Comparison of ENCODE assay signal across 8 cellular contexts in the genomic region with DNA sequence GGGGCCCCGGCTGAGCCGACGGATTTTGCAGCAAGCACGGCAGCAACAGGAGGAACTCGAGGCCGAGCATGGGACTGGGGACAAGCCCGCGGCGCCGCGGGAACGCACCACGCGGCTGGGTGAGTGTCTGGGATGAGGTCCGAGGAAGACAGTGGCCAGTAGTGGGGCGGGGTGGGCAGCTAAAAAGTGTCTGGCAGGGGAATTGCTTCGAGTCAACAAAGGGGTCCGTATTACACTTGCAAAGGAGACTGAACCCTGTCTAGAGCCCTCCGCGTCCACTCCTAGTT. TPM values are rescaled to one million over a fixed set of nuclear protein-coding genes. Genes with fewer than 3 reads are reported as not detected.
DNase-seq lines count a peak whose midpoint lies in the region; ATAC-seq and TF ChIP-seq lines count a peak whose summit lies in the region.

No MANE protein-coding gene starts in this region.

- no peaks in the 10 kb centered on the region for H3K9me3 ChIP-seq in iPS DF 6.9 (ENCODE audit: control insufficient read depth, insufficient read depth, low read length)

- no CpG with 5 or more reads among the region's 20 CpGs for WGBS in iPS DF 6.9 (ENCODE audit: insufficient coverage, insufficient read length)

- DNase-seq in Calu3 (no peak), iPS DF 6.9 (ENCODE audit: low read depth, low spot score) (no peak), cerebellar nuclear complex (lab: John Stamatoyannopoulos, UW) (no peak)
- DNase-seq in activated T-helper 1 cell treated with anti-CD3 and anti-CD28 coated beads, Interleukin-12 subunit alpha, Interleukin-12 subunit beta, Interleukin-2, Interleukin-4 antibody, amounts not matched to agents 30 ng/mL and 10 ng/mL and 1 ng/mL, durations not matched to agents 14 hours and 24 hours and 36 hours (ENCODE audit: low spot score) = no peak

- ATAC-seq in HG03025 (IDR thresholded peaks at IDR 0.05; ENCODE audit: low FRiP score, unreplicated experiment) (peak; percentile 17), HG03045 (IDR thresholded peaks at IDR 0.05; ENCODE audit: unreplicated experiment) (no peak), GM18519 (IDR thresholded peaks at IDR 0.05; ENCODE audit: low FRiP score, unreplicated experiment) (no peak)
- ATAC-seq in stimulated activated memory B cell treated with anti-CD40 and anti-IgM and Interleukin-4, amounts not matched to agents 10 μg/mL and 1 μg/mL and 100 μg/mL, for 72 hours = no peak

- peak overlapping the region; percentile 87 for H3K4me3 ChIP-seq in iPS DF 6.9 (ENCODE audit: low read length)

- no peaks in the 10 kb centered on the region for H3K27me3 ChIP-seq in iPS DF 6.9 (ENCODE audit: control insufficient read depth, insufficient read depth, low read length)

- no TSS peak for BruUV-seq in Calu3 (replicated peaks; lab: Mats Ljungman, UMichigan)

- H3K4me1 Mint-ChIP-seq in Calu3 (ENCODE audit: low read depth, unreplicated experiment) = peaks cover 41% of the 10 kb centered on the region
- peaks cover 54% of the 10 kb centered on the region for H3K4me1 Mint-ChIP-seq in activated T-helper 1 cell treated with anti-CD3 and anti-CD28 coated beads, Interleukin-12 subunit alpha, Interleukin-12 subunit beta, Interleukin-2, Interleukin-4 antibody, amounts not matched to agents 30 ng/mL and 10 ng/mL and 1 ng/mL, durations not matched to agents 14 hours and 24 hours and 36 hours (ENCODE audit: low read depth)
- H3K4me1 Mint-ChIP-seq in stimulated activated memory B cell treated with anti-CD40 and anti-IgM and Interleukin-4, amounts not matched to agents 10 μg/mL and 1 μg/mL and 100 μg/mL, for 72 hours = peaks cover 58% of the 10 kb centered on the region

- H3K27ac Mint-ChIP-seq in Calu3 (ENCODE audit: unreplicated experiment) = peak overlapping the region; percentile 99
- H3K27ac Mint-ChIP-seq in activated T-helper 1 cell treated with anti-CD3 and anti-CD28 coated beads, Interleukin-12 subunit alpha, Interleukin-12 subunit beta, Interleukin-2, Interleukin-4 antibody, amounts not matched to agents 30 ng/mL and 10 ng/mL and 1 ng/mL, durations not matched to agents 14 hours and 24 hours and 36 hours = peak overlapping the region; percentile 98
- peak overlapping the region; percentile 97 for H3K27ac Mint-ChIP-seq in stimulated activated memory B cell treated with anti-CD40 and anti-IgM and Interleukin-4, amounts not matched to agents 10 μg/mL and 1 μg/mL and 100 μg/mL, for 72 hours

- intact Hi-C loops in Calu3 (cut with micrococcal nuclease; ENCODE audit: unreplicated experiment) = loop anchor here (5.0 kb wide), 1 partner anchor 126 kb away; no protein-coding TSS in a partner anchor
- intact Hi-C loops in activated T-helper 1 cell treated with anti-CD3 and anti-CD28 coated beads, Interleukin-12 subunit alpha, Interleukin-12 subunit beta, Interleukin-2, Interleukin-4 antibody, amounts not matched to agents 30 ng/mL and 10 ng/mL and 1 ng/mL, durations not matched to agents 14 hours and 24 hours and 36 hours (cut with micrococcal nuclease) = loop anchor here (1.0 to 10.0 kb wide), 11 partner anchors 15 to 643 kb away; partner anchors contain the start of genes CCND3, MRPS10, PRICKLE4 and TFEB

- no peak overlapping the region for H3K27ac ChIP-seq in iPS DF 6.9 (ENCODE audit: low read length)

- peak overlapping the region; percentile 99 for H3K4me3 Mint-ChIP-seq in Calu3 (ENCODE audit: low read depth, unreplicated experiment)
- H3K4me3 Mint-ChIP-seq in activated T-helper 1 cell treated with anti-CD3 and anti-CD28 coated beads, Interleukin-12 subunit alpha, Interleukin-12 subunit beta, Interleukin-2, Interleukin-4 antibody, amounts not matched to agents 30 ng/mL and 10 ng/mL and 1 ng/mL, durations not matched to agents 14 hours and 24 hours and 36 hours = peak overlapping the region; percentile 98
- peak overlapping the region; percentile 99 for H3K4me3 Mint-ChIP-seq in stimulated activated memory B cell treated with anti-CD40 and anti-IgM and Interleukin-4, amounts not matched to agents 10 μg/mL and 1 μg/mL and 100 μg/mL, for 72 hours

- no peaks in the 10 kb centered on the region for H3K4me1 ChIP-seq in iPS DF 6.9 (ENCODE audit: control insufficient read depth, insufficient read depth, low read length)

- no peaks in the 10 kb centered on the region for H3K9me3 Mint-ChIP-seq in Calu3 (ENCODE audit: low read depth, unreplicated experiment)
- no peaks in the 10 kb centered on the region for H3K9me3 Mint-ChIP-seq in activated T-helper 1 cell treated with anti-CD3 and anti-CD28 coated beads, Interleukin-12 subunit alpha, Interleukin-12 subunit beta, Interleukin-2, Interleukin-4 antibody, amounts not matched to agents 30 ng/mL and 10 ng/mL and 1 ng/mL, durations not matched to agents 14 hours and 24 hours and 36 hours
- no peaks in the 10 kb centered on the region for H3K9me3 Mint-ChIP-seq in stimulated activated memory B cell treated with anti-CD40 and anti-IgM and Interleukin-4, amounts not matched to agents 10 μg/mL and 1 μg/mL and 100 μg/mL, for 72 hours

- CTCF ChIA-PET in Calu3 (lab: Charles Lee) = interaction anchor here (0.6 to 2.5 kb wide), 10 partner anchors 9 to 135 kb away, joined by 3 to 29 read pairs (median 6); partner anchors contain the start of genes TOMM6 and USP49

- TF ChIP-seq CTCF in Calu3 (IDR thresholded peaks at IDR 0.05; ENCODE audit: unreplicated experiment) = no peak

- H3K36me3 Mint-ChIP-seq in Calu3 (ENCODE audit: insufficient read depth, unreplicated experiment) = peaks cover 60% of the 10 kb centered on the region
- H3K36me3 Mint-ChIP-seq in activated T-helper 1 cell treated with anti-CD3 and anti-CD28 coated beads, Interleukin-12 subunit alpha, Interleukin-12 subunit beta, Interleukin-2, Interleukin-4 antibody, amounts not matched to agents 30 ng/mL and 10 ng/mL and 1 ng/mL, durations not matched to agents 14 hours and 24 hours and 36 hours (ENCODE audit: low read depth) = peaks cover 29% of the 10 kb centered on the region
- H3K36me3 Mint-ChIP-seq in stimulated activated memory B cell treated with anti-CD40 and anti-IgM and Interleukin-4, amounts not matched to agents 10 μg/mL and 1 μg/mL and 100 μg/mL, for 72 hours = peaks cover 21% of the 10 kb centered on the region

- H3K36me3 ChIP-seq in iPS DF 6.9 (ENCODE audit: control insufficient read depth, insufficient read depth, low read length) = no peaks in the 10 kb centered on the region

- H3K27me3 Mint-ChIP-seq in Calu3 (ENCODE audit: unreplicated experiment) = no peaks in the 10 kb centered on the region
- H3K27me3 Mint-ChIP-seq in activated T-helper 1 cell treated with anti-CD3 and anti-CD28 coated beads, Interleukin-12 subunit alpha, Interleukin-12 subunit beta, Interleukin-2, Interleukin-4 antibody, amounts not matched to agents 30 ng/mL and 10 ng/mL and 1 ng/mL, durations not matched to agents 14 hours and 24 hours and 36 hours (ENCODE audit: insufficient read depth) = no peaks in the 10 kb centered on the region
- H3K27me3 Mint-ChIP-seq in stimulated activated memory B cell treated with anti-CD40 and anti-IgM and Interleukin-4, amounts not matched to agents 10 μg/mL and 1 μg/mL and 100 μg/mL, for 72 hours = no peaks in the 10 kb centered on the region

RNA-seq across cellular contexts. Expression of gene BYSL, which starts 0.4 kb away (rescaled TPM):
- total RNA-seq in Calu3 (2022) = 51.7 and 55.6 TPM in 2 replicates
- 82.9 and 88.5 TPM in 2 replicates for total RNA-seq in activated T-helper 1 cell treated with anti-CD3 and anti-CD28 coated beads, Interleukin-12 subunit alpha, Interleukin-12 subunit beta, Interleukin-2, Interleukin-4 antibody, amounts not matched to agents 30 ng/mL and 10 ng/mL and 1 ng/mL, durations not matched to agents 14 hours and 24 hours and 36 hours

RNA-seq across cellular contexts. Expression of gene MED20, which starts 0.7 kb away (rescaled TPM):
- 28.0 and 29.8 TPM in 2 replicates for total RNA-seq in Calu3 (2022)
- total RNA-seq in activated T-helper 1 cell treated with anti-CD3 and anti-CD28 coated beads, Interleukin-12 subunit alpha, Interleukin-12 subunit beta, Interleukin-2, Interleukin-4 antibody, amounts not matched to agents 30 ng/mL and 10 ng/mL and 1 ng/mL, durations not matched to agents 14 hours and 24 hours and 36 hours = 19.0 and 23.8 TPM in 2 replicates

RNA-seq across cellular contexts. Expression of gene CCND3, which starts 20.0 kb away (rescaled TPM):
- total RNA-seq in Calu3 (2022) = 77.4 and 90.4 TPM in 2 replicates
- total RNA-seq in activated T-helper 1 cell treated with anti-CD3 and anti-CD28 coated beads, Interleukin-12 subunit alpha, Interleukin-12 subunit beta, Interleukin-2, Interleukin-4 antibody, amounts not matched to agents 30 ng/mL and 10 ng/mL and 1 ng/mL, durations not matched to agents 14 hours and 24 hours and 36 hours = 351 and 356 TPM in 2 replicates

RNA-seq across cellular contexts. Expression of gene USP49, which starts 26.5 kb away (rescaled TPM):
- 6.9 and 7.0 TPM in 2 replicates for total RNA-seq in Calu3 (2022)
- 4.8 and 5.3 TPM in 2 replicates for total RNA-seq in activated T-helper 1 cell treated with anti-CD3 and anti-CD28 coated beads, Interleukin-12 subunit alpha, Interleukin-12 subunit beta, Interleukin-2, Interleukin-4 antibody, amounts not matched to agents 30 ng/mL and 10 ng/mL and 1 ng/mL, durations not matched to agents 14 hours and 24 hours and 36 hours
